ENCODE assay signal across 8 cellular contexts in genomic region chr2:120012363-120012762, GRCh38. TPM values are rescaled to one million over a fixed set of nuclear protein-coding genes. Genes with fewer than 3 reads are reported as not detected.
DNase-seq lines count a peak whose midpoint lies in the region; ATAC-seq and TF ChIP-seq lines count a peak whose summit lies in the region.

No MANE protein-coding gene starts in this region.

- H3K27ac Mint-ChIP-seq in T-cell = peak overlapping the region; percentile 47 to 50
- H3K27ac Mint-ChIP-seq in glutamatergic neuron (ENCODE audit: unreplicated experiment) = peak overlapping the region; percentile 3
- H3K27ac Mint-ChIP-seq in stimulated activated naive CD8-positive, alpha-beta T cell treated with anti-CD3 and anti-CD28 coated beads, Interleukin-15, amount 100 ng/mL, for 72 hours = peak overlapping the region in 1 of 2 donors; percentile 22

- TF ChIP-seq CTCF in glutamatergic neuron (IDR thresholded peaks at IDR 0.05; ENCODE audit: partially characterized antibody, unreplicated experiment) = no peak

- H3K4me3 Mint-ChIP-seq in T-cell = peak overlapping the region; percentile 75 to 84 (median 76)
- peak overlapping the region; percentile 84 for H3K4me3 Mint-ChIP-seq in glutamatergic neuron (ENCODE audit: unreplicated experiment)
- peak overlapping the region; percentile 75 to 81 for H3K4me3 Mint-ChIP-seq in stimulated activated naive CD8-positive, alpha-beta T cell treated with anti-CD3 and anti-CD28 coated beads, Interleukin-15, amount 100 ng/mL, for 72 hours

- no peaks in the 10 kb centered on the region for H3K27me3 Mint-ChIP-seq in T-cell
- peaks cover 6% of the 10 kb centered on the region for H3K27me3 Mint-ChIP-seq in glutamatergic neuron (ENCODE audit: unreplicated experiment)
- no peaks in the 10 kb centered on the region for H3K27me3 Mint-ChIP-seq in stimulated activated naive CD8-positive, alpha-beta T cell treated with anti-CD3 and anti-CD28 coated beads, Interleukin-15, amount 100 ng/mL, for 72 hours

- H3K9me3 Mint-ChIP-seq in T-cell (no peaks in the 10 kb centered on the region), glutamatergic neuron (ENCODE audit: unreplicated experiment) (no peaks in the 10 kb centered on the region)
- H3K9me3 Mint-ChIP-seq in stimulated activated naive CD8-positive, alpha-beta T cell treated with anti-CD3 and anti-CD28 coated beads, Interleukin-15, amount 100 ng/mL, for 72 hours = no peaks in the 10 kb centered on the region

- ATAC-seq in T-cell (replicated peaks in 1 of 4) (no peak), GM18909 (IDR thresholded peaks at IDR 0.05; ENCODE audit: poor library complexity, unreplicated experiment) (no peak)
- ATAC-seq in stimulated activated naive CD8-positive, alpha-beta T cell treated with anti-CD3 and anti-CD28 coated beads, Interleukin-15, amount 100 ng/mL, for 72 hours = no peak

- H3K36me3 Mint-ChIP-seq in T-cell (no peaks in the 10 kb centered on the region), glutamatergic neuron (ENCODE audit: unreplicated experiment) (peaks cover 4% of the 10 kb centered on the region)

- DNase-seq in NCI-H2196 treated with DMSO at 0.1 percent for 48 hours (lab: John Stamatoyannopoulos, UW; ENCODE audit: unreplicated experiment) = peak; percentile 31
- DNase-seq in NCI-H2196 (lab: John Stamatoyannopoulos, UW; ENCODE audit: unreplicated experiment) = no peak
- DNase-seq in T-cell = no peak
- no peak for DNase-seq in glutamatergic neuron
- no peak for DNase-seq in stimulated activated naive CD8-positive, alpha-beta T cell treated with anti-CD3 and anti-CD28 coated beads, Interleukin-15, amount 100 ng/mL, for 72 hours
- DNase-seq in GDM1 (lab: John Stamatoyannopoulos, UW) = no peak
- no peak for DNase-seq in HCEC 1CT

- H3K4me1 Mint-ChIP-seq in T-cell (peaks cover 18 to 21% (median 19%) of the 10 kb centered on the region in 3 donors), glutamatergic neuron (ENCODE audit: low read depth, unreplicated experiment) (peaks cover 15% of the 10 kb centered on the region)
- peaks cover 21% of the 10 kb centered on the region for H3K4me1 Mint-ChIP-seq in stimulated activated naive CD8-positive, alpha-beta T cell treated with anti-CD3 and anti-CD28 coated beads, Interleukin-15, amount 100 ng/mL, for 72 hours

- CTCF ChIA-PET in T-cell (lab: Charles Lee) = interaction anchor here in 1 of 2 donors (0.5 to 0.7 kb wide), 2 partner anchors 57 to 165 kb away, joined by 3 to 6 read pairs; no protein-coding TSS in a partner anchor

- POLR2A ChIA-PET in T-cell (lab: Charles Lee) = no interaction called here

RNA-seq across cellular contexts. Expression of gene EPB41L5, which starts 0.5 kb away (rescaled TPM):
- total RNA-seq in T-cell (1 to 10 TPM; 5.6 to 7.9 (median 6.0) TPM), glutamatergic neuron (ENCODE audit: unreplicated experiment) (71.7 TPM)
